Comparison of ENCODE assay signal across 18 cellular contexts in the genomic region with DNA sequence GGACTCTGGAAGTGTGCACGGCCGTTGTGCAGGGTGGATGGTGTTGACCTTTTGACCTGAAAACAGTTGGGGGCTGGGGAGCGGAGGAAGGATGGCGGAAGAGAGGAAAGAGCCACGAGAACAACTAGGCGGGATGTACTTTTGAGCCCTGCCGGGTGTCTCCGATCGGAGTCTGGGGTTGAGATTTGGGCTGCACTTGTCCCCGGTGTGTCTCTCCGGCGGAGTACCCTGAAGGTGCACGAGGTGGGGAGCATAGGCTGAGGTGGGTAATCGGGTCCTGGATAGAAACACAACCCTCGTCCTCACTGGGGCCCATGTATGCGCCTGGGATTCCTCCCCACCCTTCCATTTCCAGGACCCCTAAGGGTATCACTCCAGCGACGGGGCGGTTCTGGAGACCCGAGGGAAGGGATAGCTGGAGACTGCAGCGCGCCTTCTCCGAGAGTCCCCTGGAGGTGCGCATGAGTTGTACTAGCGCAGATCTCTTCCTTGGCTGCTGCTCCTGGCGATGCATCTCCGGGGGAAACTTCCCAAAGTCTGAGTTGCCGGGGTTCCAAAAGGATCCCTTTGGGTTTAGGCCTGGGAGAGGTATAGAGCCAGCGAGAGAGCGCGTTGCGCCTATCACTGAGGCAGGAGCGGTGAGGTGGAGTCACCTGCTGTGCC. TPM values are rescaled to one million over a fixed set of nuclear protein-coding genes. Genes with fewer than 3 reads are reported as not detected.
DNase-seq lines count a peak whose midpoint lies in the region; TF ChIP-seq lines count a peak whose summit lies in the region.
"Had no signal": no experiment of that assay in that cellular context is flagged by ENCODE, and none has a peak within 500 bp of the region (broad histone marks: within the 10 kb centered on the region; RNA-seq: fewer than 3 reads in every experiment).

No MANE protein-coding gene starts in this region.

- peaks cover 14% of the 10 kb centered on the region for H3K36me3 Mint-ChIP-seq in activated CD4-positive, alpha-beta memory T cell treated with anti-CD3 and anti-CD28 coated beads, Interleukin-2, amount 10 ng/mL, durations not matched to agents 7 days and 5 days (ENCODE audit: low read depth)
- no peaks in the 10 kb centered on the region for H3K36me3 Mint-ChIP-seq in activated CD4-positive, alpha-beta memory T cell treated with anti-CD3 and anti-CD28 coated beads for 36 hours
- peaks cover 2% of the 10 kb centered on the region for H3K36me3 Mint-ChIP-seq in osteocyte (ENCODE audit: unreplicated experiment)

- intact Hi-C loops in activated CD4-positive, alpha-beta memory T cell treated with anti-CD3 and anti-CD28 coated beads for 36 hours (cut with micrococcal nuclease), result loop anchor here (10.0 kb wide), 1 partner anchor 952 kb away; a partner anchor contains a TSS
- intact Hi-C loops in esophagus muscularis mucosa (cut with DNase I), result no loop called here
- intact Hi-C loops in posterior cingulate gyrus (cut with DNase I), result no loop called here

- POLR2A ChIA-PET in activated CD4-positive, alpha-beta memory T cell treated with anti-CD3 and anti-CD28 coated beads, Interleukin-2, amount 10 ng/mL, durations not matched to agents 7 days and 5 days (lab: Charles Lee), result interaction anchor here (1.2 to 2.7 kb wide), 2 partner anchors 11 to 12 kb away, joined by 4 to 14 read pairs; a partner anchor contains a TSS
- POLR2A ChIA-PET in activated CD4-positive, alpha-beta memory T cell treated with anti-CD3 and anti-CD28 coated beads for 36 hours (lab: Charles Lee), result no interaction called here

- no peak for TF ChIP-seq POLR2A in esophagus muscularis mucosa (IDR thresholded peaks at IDR 0.05; ENCODE audit: low read depth)

- no peaks in the 10 kb centered on the region for H3K9me3 Mint-ChIP-seq in activated CD4-positive, alpha-beta memory T cell treated with anti-CD3 and anti-CD28 coated beads, Interleukin-2, amount 10 ng/mL, durations not matched to agents 7 days and 5 days
- no peaks in the 10 kb centered on the region for H3K9me3 Mint-ChIP-seq in activated CD4-positive, alpha-beta memory T cell treated with anti-CD3 and anti-CD28 coated beads for 36 hours
- H3K9me3 Mint-ChIP-seq in osteocyte (ENCODE audit: unreplicated experiment), result no peaks in the 10 kb centered on the region

- peak overlapping the region; percentile 14 for H3K27ac Mint-ChIP-seq in activated CD4-positive, alpha-beta memory T cell treated with anti-CD3 and anti-CD28 coated beads, Interleukin-2, amount 10 ng/mL, durations not matched to agents 7 days and 5 days
- no peak overlapping the region for H3K27ac Mint-ChIP-seq in activated CD4-positive, alpha-beta memory T cell treated with anti-CD3 and anti-CD28 coated beads for 36 hours
- H3K27ac Mint-ChIP-seq in osteocyte (ENCODE audit: unreplicated experiment), result no peak overlapping the region

- TF ChIP-seq CTCF in esophagus muscularis mucosa (IDR thresholded peaks at IDR 0.05) (no peak), osteocyte (IDR thresholded peaks at IDR 0.05) (no peak), foreskin fibroblast (IDR thresholded peaks at IDR 0.05; ENCODE audit: low read depth, low read length) (no peak)

- H3K4me3 ChIP-seq in HUES48 (ENCODE audit: low read depth, low read length) (peak overlapping the region; percentile 25; the same call in 1 of the 2 replicates), esophagus muscularis mucosa (no peak overlapping the region), foreskin fibroblast (ENCODE audit: low read depth in 1 of 2, low read length in 2 of 2) (no peak overlapping the region)

- H3K27me3 ChIP-seq in HUES48 (ENCODE audit: control insufficient read depth, insufficient read depth, low read length), result peaks cover 100% of the 10 kb centered on the region
- H3K27me3 ChIP-seq in esophagus muscularis mucosa, result peaks cover 0 to 100% (median 95%) of the 10 kb centered on the region in 4 donors

- H3K36me3 ChIP-seq in HUES48 (ENCODE audit: control insufficient read depth, insufficient read depth, low read length) (no peaks in the 10 kb centered on the region), esophagus muscularis mucosa (no peaks in the 10 kb centered on the region)

- no peak overlapping the region for H3K9ac ChIP-seq in HUES48 (ENCODE audit: low read depth, low read length)

- H3K9me3 ChIP-seq in HUES48 (ENCODE audit: control insufficient read depth, insufficient read depth, low read length), result no peaks in the 10 kb centered on the region
- H3K9me3 ChIP-seq in esophagus muscularis mucosa, result no peaks in the 10 kb centered on the region

- no peak overlapping the region for H3K4me3 Mint-ChIP-seq in activated CD4-positive, alpha-beta memory T cell treated with anti-CD3 and anti-CD28 coated beads, Interleukin-2, amount 10 ng/mL, durations not matched to agents 7 days and 5 days
- no peak overlapping the region for H3K4me3 Mint-ChIP-seq in activated CD4-positive, alpha-beta memory T cell treated with anti-CD3 and anti-CD28 coated beads for 36 hours
- H3K4me3 Mint-ChIP-seq in osteocyte (ENCODE audit: unreplicated experiment), result no peak overlapping the region

- no peak for DNase-seq in activated CD4-positive, alpha-beta memory T cell treated with anti-CD3 and anti-CD28 coated beads, Interleukin-2, amount 10 ng/mL, durations not matched to agents 7 days and 5 days
- DNase-seq in activated CD4-positive, alpha-beta memory T cell treated with anti-CD3 and anti-CD28 coated beads for 36 hours, result no peak
- peak; percentile 80 for DNase-seq in esophagus muscularis mucosa (ENCODE audit: extremely low spot score)
- peak; percentile 68 for DNase-seq in osteocyte (ENCODE audit: extremely low spot score, unreplicated experiment)
- no peak for DNase-seq in foreskin fibroblast
- no peak for DNase-seq in NCI-H524 (lab: John Stamatoyannopoulos, UW)
- no peak for DNase-seq in posterior cingulate gyrus
- DNase-seq: ACHN; amygdala; cerebellar nuclear complex; NCI-H1694; NCI-H345; NK-92 treated with Interleukin-12 subunit alpha and Interleukin-12 subunit beta, amount 100 ng/mL, for 24 hours; substantia nigra had no signal

- CTCF ChIA-PET in activated CD4-positive, alpha-beta memory T cell treated with anti-CD3 and anti-CD28 coated beads, Interleukin-2, amount 10 ng/mL, durations not matched to agents 7 days and 5 days (lab: Charles Lee), result no interaction called here
- CTCF ChIA-PET in activated CD4-positive, alpha-beta memory T cell treated with anti-CD3 and anti-CD28 coated beads for 36 hours (lab: Charles Lee), result interaction anchor here (1.8 kb wide), 1 partner anchor 10 kb away, joined by 5 read pairs; no protein-coding TSS in a partner anchor

- peaks cover 87% of the 10 kb centered on the region for H3K27me3 Mint-ChIP-seq in activated CD4-positive, alpha-beta memory T cell treated with anti-CD3 and anti-CD28 coated beads, Interleukin-2, amount 10 ng/mL, durations not matched to agents 7 days and 5 days
- H3K27me3 Mint-ChIP-seq in activated CD4-positive, alpha-beta memory T cell treated with anti-CD3 and anti-CD28 coated beads for 36 hours, result peaks cover 85% of the 10 kb centered on the region
- H3K27me3 Mint-ChIP-seq in osteocyte (ENCODE audit: unreplicated experiment), result peaks cover 85% of the 10 kb centered on the region

- TF ChIP-seq EP300 in esophagus muscularis mucosa (IDR thresholded peaks at IDR 0.05), result no peak

- WGBS in esophagus muscularis mucosa, result 4% methylated on average over 18 of the region's 33 CpGs

- no peak overlapping the region for H3K27ac ChIP-seq in HUES48 (ENCODE audit: low read depth, low read length)
- H3K27ac ChIP-seq in esophagus muscularis mucosa (replicated peaks in 1 of 4), result no peak overlapping the region

- H3K4me1 ChIP-seq in HUES48 (ENCODE audit: control insufficient read depth, insufficient read depth, low read length) (peaks cover 24% of the 10 kb centered on the region), esophagus muscularis mucosa (peaks cover 19 to 64% (median 49%) of the 10 kb centered on the region in 4 donors)

- peaks cover 45% of the 10 kb centered on the region for H3K4me1 Mint-ChIP-seq in activated CD4-positive, alpha-beta memory T cell treated with anti-CD3 and anti-CD28 coated beads, Interleukin-2, amount 10 ng/mL, durations not matched to agents 7 days and 5 days
- H3K4me1 Mint-ChIP-seq in activated CD4-positive, alpha-beta memory T cell treated with anti-CD3 and anti-CD28 coated beads for 36 hours (ENCODE audit: low read depth), result peaks cover 48% of the 10 kb centered on the region
- H3K4me1 Mint-ChIP-seq in osteocyte (ENCODE audit: unreplicated experiment), result peaks cover 12% of the 10 kb centered on the region

RNA-seq across cellular contexts. Expression of a gene that starts 4.6 kb away (rescaled TPM):
- total RNA-seq in activated CD4-positive, alpha-beta memory T cell treated with anti-CD3 and anti-CD28 coated beads, Interleukin-2, amount 10 ng/mL, durations not matched to agents 7 days and 5 days, result not detected
- under 1 TPM; 0.31 to 0.43 TPM for total RNA-seq in activated CD4-positive, alpha-beta memory T cell treated with anti-CD3 and anti-CD28 coated beads for 36 hours
- total RNA-seq in esophagus muscularis mucosa, result not detected
- not detected in 2 replicates for total RNA-seq in osteocyte
- total RNA-seq: H4, liver, pulmonary artery endothelial cell had no signal

RNA-seq across cellular contexts. Expression of a gene that starts 7.5 kb away (rescaled TPM):
- total RNA-seq in activated CD4-positive, alpha-beta memory T cell treated with anti-CD3 and anti-CD28 coated beads, Interleukin-2, amount 10 ng/mL, durations not matched to agents 7 days and 5 days, result not detected
- total RNA-seq in activated CD4-positive, alpha-beta memory T cell treated with anti-CD3 and anti-CD28 coated beads for 36 hours, result under 1 TPM; 0.19 to 0.24 TPM
- total RNA-seq in esophagus muscularis mucosa (not detected), osteocyte (not detected in 2 replicates)
- total RNA-seq: liver, pulmonary artery endothelial cell had no signal

RNA-seq across cellular contexts. Expression of a gene that starts 10.9 kb away (rescaled TPM):
- 100 to 1,000 TPM; 266 to 275 TPM for total RNA-seq in activated CD4-positive, alpha-beta memory T cell treated with anti-CD3 and anti-CD28 coated beads, Interleukin-2, amount 10 ng/mL, durations not matched to agents 7 days and 5 days
- 100 to 1,000 TPM; 259 to 265 TPM for total RNA-seq in activated CD4-positive, alpha-beta memory T cell treated with anti-CD3 and anti-CD28 coated beads for 36 hours
- 10 to 100 TPM; 67.9 to 90.1 (median 78.8) TPM for total RNA-seq in esophagus muscularis mucosa
- total RNA-seq in osteocyte, result 84.4 and 97.0 TPM in 2 replicates

Comparison
In these comparisons a context has a peak if more than half of its experiments do, and no peak if none do; other contexts are left out.
1. DNase-seq: peak in esophagus muscularis mucosa (single experiment) and osteocyte (single experiment); none in activated CD4-positive, alpha-beta memory T cell treated with anti-CD3 and anti-CD28 coated beads, Interleukin-2, amount 10 ng/mL, durations not matched to agents 7 days and 5 days (single experiment), activated CD4-positive, alpha-beta memory T cell treated with anti-CD3 and anti-CD28 coated beads for 36 hours (single experiment), foreskin fibroblast (0 of 2), NCI-H524 (0 of 2) and posterior cingulate gyrus (0 of 10).